ENCODE assay signal across 23 cellular contexts in the genomic region with DNA sequence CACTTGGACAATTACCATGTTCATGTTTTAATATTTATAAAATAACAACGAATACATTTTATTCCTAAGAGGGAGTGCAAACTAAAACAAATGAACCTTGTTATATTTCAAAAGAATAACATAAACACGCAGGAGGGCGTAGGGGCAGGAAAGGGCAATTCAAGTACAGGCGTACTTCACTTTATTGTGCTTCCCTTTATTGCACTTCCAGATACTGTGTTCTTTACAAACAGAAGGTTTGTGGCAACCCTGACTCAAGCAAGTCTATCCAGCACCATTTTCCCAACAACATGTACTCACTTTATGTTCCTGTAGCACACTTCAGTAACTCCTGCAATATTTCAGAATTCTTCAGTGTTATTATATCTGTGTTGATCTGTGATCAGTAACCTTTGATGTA.
"Had no signal": no experiment of that assay in that cellular context is flagged by ENCODE, and none has a peak within 500 bp of the region (broad histone marks: within the 10 kb centered on the region; RNA-seq: fewer than 3 reads in every experiment).

No MANE protein-coding gene starts in this region.

- H3K4me3 Mint-ChIP-seq: activated CD4-positive, alpha-beta memory T cell treated with anti-CD3 and anti-CD28 coated beads, Interleukin-2, amount 10 ng/mL, durations not matched to agents 7 days and 5 days; activated CD4-positive, alpha-beta T cell treated with anti-CD3 and anti-CD28 coated beads, Interleukin-2, amount 10 ng/mL, durations not matched to agents 7 days and 5 days; activated naive CD4-positive, alpha-beta T cell treated with anti-CD3 and anti-CD28 coated beads, Interleukin-2, amount 10 ng/mL, durations not matched to agents 7 days and 5 days; activated naive CD8-positive, alpha-beta T cell treated with anti-CD3 and anti-CD28 coated beads for 36 hours; activated T-cell treated with anti-CD3 and anti-CD28 coated beads, Interleukin-2, amount 50 U/mL, for 72 hours had no signal

- H3K27ac Mint-ChIP-seq: activated CD4-positive, alpha-beta memory T cell treated with anti-CD3 and anti-CD28 coated beads, Interleukin-2, amount 10 ng/mL, durations not matched to agents 7 days and 5 days; activated CD4-positive, alpha-beta T cell treated with anti-CD3 and anti-CD28 coated beads, Interleukin-2, amount 10 ng/mL, durations not matched to agents 7 days and 5 days; activated naive CD4-positive, alpha-beta T cell treated with anti-CD3 and anti-CD28 coated beads, Interleukin-2, amount 10 ng/mL, durations not matched to agents 7 days and 5 days; activated naive CD8-positive, alpha-beta T cell treated with anti-CD3 and anti-CD28 coated beads for 36 hours; activated T-cell treated with anti-CD3 and anti-CD28 coated beads, Interleukin-2, amount 50 U/mL, for 72 hours; activated T-helper 2 cell treated with anti-CD3 and anti-CD28 coated beads, Interferon-gamma antibody, Interleukin-2, Interleukin-4, amounts not matched to agents 10 μg/mL and 5 μg/mL and 100 μg/mL, durations not matched to agents 14 hours and 24 hours and 36 hours had no signal

- H3K27me3 Mint-ChIP-seq: activated CD4-positive, alpha-beta T cell treated with anti-CD3 and anti-CD28 coated beads, Interleukin-2, amount 10 ng/mL, durations not matched to agents 7 days and 5 days; activated naive CD4-positive, alpha-beta T cell treated with anti-CD3 and anti-CD28 coated beads, Interleukin-2, amount 10 ng/mL, durations not matched to agents 7 days and 5 days had no signal

- H3K9me3 Mint-ChIP-seq: activated CD4-positive, alpha-beta memory T cell treated with anti-CD3 and anti-CD28 coated beads, Interleukin-2, amount 10 ng/mL, durations not matched to agents 7 days and 5 days; activated CD4-positive, alpha-beta T cell treated with anti-CD3 and anti-CD28 coated beads, Interleukin-2, amount 10 ng/mL, durations not matched to agents 7 days and 5 days; activated naive CD4-positive, alpha-beta T cell treated with anti-CD3 and anti-CD28 coated beads, Interleukin-2, amount 10 ng/mL, durations not matched to agents 7 days and 5 days; activated naive CD8-positive, alpha-beta T cell treated with anti-CD3 and anti-CD28 coated beads for 36 hours; activated T-cell treated with anti-CD3 and anti-CD28 coated beads, Interleukin-2, amount 50 U/mL, for 72 hours; activated T-helper 2 cell treated with anti-CD3 and anti-CD28 coated beads, Interferon-gamma antibody, Interleukin-2, Interleukin-4, amounts not matched to agents 10 μg/mL and 5 μg/mL and 100 μg/mL, durations not matched to agents 14 hours and 24 hours and 36 hours had no signal

- ATAC-seq: activated T-cell treated with anti-CD3 and anti-CD28 coated beads, Interleukin-2, amount 50 U/mL, for 72 hours; Panc1 had no signal

- H3K27ac ChIP-seq: SK-N-MC, VCaP had no signal

- H3K36me3 Mint-ChIP-seq: activated naive CD4-positive, alpha-beta T cell treated with anti-CD3 and anti-CD28 coated beads, Interleukin-2, amount 10 ng/mL, durations not matched to agents 7 days and 5 days; activated naive CD8-positive, alpha-beta T cell treated with anti-CD3 and anti-CD28 coated beads for 36 hours had no signal

- H3K4me1 Mint-ChIP-seq: activated CD4-positive, alpha-beta T cell treated with anti-CD3 and anti-CD28 coated beads, Interleukin-2, amount 10 ng/mL, durations not matched to agents 7 days and 5 days; activated naive CD4-positive, alpha-beta T cell treated with anti-CD3 and anti-CD28 coated beads, Interleukin-2, amount 10 ng/mL, durations not matched to agents 7 days and 5 days had no signal

- DNase-seq: activated CD4-positive, alpha-beta memory T cell treated with anti-CD3 and anti-CD28 coated beads, Interleukin-2, amount 10 ng/mL, durations not matched to agents 7 days and 5 days; activated CD4-positive, alpha-beta T cell treated with anti-CD3 and anti-CD28 coated beads, Interleukin-2, amount 10 ng/mL, durations not matched to agents 7 days and 5 days; activated CD4-positive, CD25-positive, alpha-beta regulatory T cell; activated gamma-delta T cell treated with Interleukin-2 at 50 U/mL for 16 hours; activated naive CD4-positive, alpha-beta T cell treated with anti-CD3 and anti-CD28 coated beads, Interleukin-2, amount 10 ng/mL, durations not matched to agents 7 days and 5 days; activated naive CD8-positive, alpha-beta T cell treated with anti-CD3 and anti-CD28 coated beads for 36 hours; activated T-cell treated with anti-CD3 and anti-CD28 coated beads, Interleukin-2, amount 50 U/mL, for 72 hours; MM.1S; NCI-H1105; NCI-H1436; NCI-H1694 treated with DMSO at 0.1 percent for 48 hours; NCI-H2029 treated with DMSO at 0.1 percent for 48 hours; NCI-H345; NCI-H510A treated with DMSO at 0.1 percent for 48 hours; NCI-H69; NK-92 treated with Interleukin-12 subunit alpha and Interleukin-12 subunit beta, amount 100 ng/mL, for 24 hours; OCI-M1; RPMI8226; T-helper 1 cell had no signal

- H3K4me3 ChIP-seq: SK-N-MC had no signal
